ENCODE assay signal across 8 cellular contexts in genomic region chr7:75125125-75125786, GRCh38. TPM values are rescaled to one million over a fixed set of nuclear protein-coding genes. Genes with fewer than 3 reads are reported as not detected.
DNase-seq lines count a peak whose midpoint lies in the region; ATAC-seq and TF ChIP-seq lines count a peak whose summit lies in the region.
"Not testable (repeated sequence)": the region's sequence is repeated elsewhere in the genome, so short reads cannot be mapped to it uniquely, and the experiment has no call there.

No MANE protein-coding gene starts in this region.

- ATAC-seq in GM18511 (IDR thresholded peaks at IDR 0.05; ENCODE audit: unreplicated experiment), result peak; percentile 91
- ATAC-seq in GM19395 (IDR thresholded peaks at IDR 0.05; ENCODE audit: unreplicated experiment), result peak; percentile 80
- peak; percentile 68 for ATAC-seq in GM21717 (IDR thresholded peaks at IDR 0.05; ENCODE audit: unreplicated experiment)
- ATAC-seq in HG02884 (IDR thresholded peaks at IDR 0.05; ENCODE audit: unreplicated experiment), result peak; percentile 79
- peak; percentile 60 for ATAC-seq in HG03196 (IDR thresholded peaks at IDR 0.05; ENCODE audit: unreplicated experiment)
- ATAC-seq in Panc1, result peak; percentile 80
- peak; percentile 50 for ATAC-seq in effector memory CD8-positive, alpha-beta T cell (replicated peaks)
- peak; percentile 88 for ATAC-seq in stimulated activated naive CD8-positive, alpha-beta T cell treated with anti-CD3 and anti-CD28 coated beads, Interleukin-15, Interleukin-2, amounts not matched to agents 100 U/mL and 50 U/mL, for 24 hours

- not testable (repeated sequence) for H3K4me3 ChIP-seq in Panc1 (ENCODE audit: low read depth in 2 of 2, low read length in 2 of 2)

- DNase-seq in Panc1 (ENCODE audit: low read depth, low spot score); effector memory CD8-positive, alpha-beta T cell; stimulated activated naive CD8-positive, alpha-beta T cell treated with anti-CD3 and anti-CD28 coated beads, Interleukin-15, Interleukin-2, amounts not matched to agents 100 U/mL and 50 U/mL, for 24 hours: not testable (repeated sequence)

- in situ Hi-C loops in Panc1 (cut with HindIII; ENCODE audit: low pct_unique_long_range_greater_than_20kb, low sequenced_read_pairs), result not testable (repeated sequence)

- not testable (repeated sequence) for BruUV-seq in Panc1 (replicated peaks; lab: Mats Ljungman, UMichigan)

- H3K27me3 ChIP-seq in Panc1 (ENCODE audit: control insufficient read depth, insufficient read depth, low read length), result not testable (repeated sequence)

- not testable (repeated sequence) for H3K9me3 Mint-ChIP-seq in effector memory CD8-positive, alpha-beta T cell

- not testable (repeated sequence) for TF ChIP-seq CTCF in Panc1 (IDR thresholded peaks at IDR 0.05)

- not testable (repeated sequence) for H3K4me1 ChIP-seq in Panc1 (ENCODE audit: control insufficient read depth, insufficient read depth, low read length)

- not testable (repeated sequence) for H3K4me1 Mint-ChIP-seq in effector memory CD8-positive, alpha-beta T cell (ENCODE audit: low read depth in 2 of 2)

- POLR2A ChIA-PET in Panc1 (lab: Charles Lee), result not testable (repeated sequence)

- not testable (repeated sequence) for H3K36me3 Mint-ChIP-seq in effector memory CD8-positive, alpha-beta T cell (ENCODE audit: insufficient read depth)

- not testable (repeated sequence) for H3K27me3 Mint-ChIP-seq in effector memory CD8-positive, alpha-beta T cell

- H3K4me3 Mint-ChIP-seq in effector memory CD8-positive, alpha-beta T cell, result not testable (repeated sequence)

- intact Hi-C loops in Panc1 (cut with micrococcal nuclease; ENCODE audit: unreplicated experiment), result not testable (repeated sequence)

- H3K9me3 ChIP-seq in Panc1 (ENCODE audit: control insufficient read depth, insufficient read depth, low read depth, low read length), result not testable (repeated sequence)

- H3K27ac ChIP-seq in Panc1 (ENCODE audit: low read length), result not testable (repeated sequence)

- CTCF ChIA-PET in Panc1 (lab: Charles Lee), result not testable (repeated sequence)

- H3K27ac Mint-ChIP-seq in effector memory CD8-positive, alpha-beta T cell, result not testable (repeated sequence)

- not testable (repeated sequence) for H3K36me3 ChIP-seq in Panc1 (ENCODE audit: control insufficient read depth, insufficient read depth, low read length)

RNA-seq across cellular contexts. Expression of gene GTF2IRD2B, which starts 32.9 kb away (rescaled TPM):
- 44.0 TPM for total RNA-seq in Panc1 (2021; ENCODE audit: unreplicated experiment)
- 37.3 TPM for polyA plus RNA-seq in Panc1 (2012; ENCODE audit: insufficient read length)

RNA-seq across cellular contexts. Expression of gene RCC1L, which starts 51.7 kb away (rescaled TPM):
- total RNA-seq in Panc1 (2021; ENCODE audit: unreplicated experiment), result 82.0 TPM
- polyA plus RNA-seq in Panc1 (2012; ENCODE audit: insufficient read length), result 78.0 TPM
